ENCODE assay signal across 15 cellular contexts in genomic region chr16:56107944-56108583, GRCh38.
DNase-seq lines count a peak whose midpoint lies in the region; ATAC-seq and TF ChIP-seq lines count a peak whose summit lies in the region.
"Had no signal": no experiment of that assay in that cellular context is flagged by ENCODE, and none has a peak within 500 bp of the region (broad histone marks: within the 10 kb centered on the region; RNA-seq: fewer than 3 reads in every experiment).

No MANE protein-coding gene starts in this region.

- H3K4me1 ChIP-seq in upper lobe of right lung (no peaks in the 10 kb centered on the region), GM23248 (ENCODE audit: insufficient read depth) (no peaks in the 10 kb centered on the region)

- no peak overlapping the region for H3K9ac ChIP-seq in GM23248

- no peak for TF ChIP-seq CTCF in upper lobe of right lung (IDR thresholded peaks at IDR 0.05)

- H3K27ac ChIP-seq in upper lobe of right lung (no peak overlapping the region), GM23248 (no peak overlapping the region)
- H3K27ac ChIP-seq: suprapubic skin had no signal

- DNase-seq in DMS79 (lab: John Stamatoyannopoulos, UW): peak; percentile 68
- peak; percentile 31 for DNase-seq in NCI-H1436 treated with DMSO at 0.1 percent for 48 hours (lab: John Stamatoyannopoulos, UW)
- peak; percentile 45 for DNase-seq in astrocyte of the hippocampus (ENCODE audit: low read depth, low spot score)
- DNase-seq in midbrain (lab: John Stamatoyannopoulos, UW): peak; percentile 77
- no peak for DNase-seq in upper lobe of right lung
- DNase-seq in GM23248: no peak
- DNase-seq in OCI-M2 (lab: John Stamatoyannopoulos, UW; ENCODE audit: unreplicated experiment): no peak
- no peak for DNase-seq in stimulated activated CD4-positive, alpha-beta T cell treated with anti-CD3 and anti-CD28 coated beads, Interleukin-15, amount 100 ng/mL, for 24 hours
- DNase-seq: activated CD4-positive, alpha-beta T cell treated with anti-CD3 and anti-CD28 coated beads for 36 hours; activated naive CD4-positive, alpha-beta T cell treated with anti-CD3 and anti-CD28 coated beads, Interleukin-2, amount 10 ng/mL, durations not matched to agents 7 days and 5 days; effector CD4-positive, alpha-beta T cell; Karpas-422; naive B cell; stimulated activated CD4-positive, alpha-beta T cell treated with anti-CD3 and anti-CD28 coated beads, Interleukin-1b, Interleukin-23, amount 100 ng/mL, for 48 hours had no signal

- H3K27me3 ChIP-seq in upper lobe of right lung (no peaks in the 10 kb centered on the region), GM23248 (replicated peaks; ENCODE audit: insufficient read depth) (no peaks in the 10 kb centered on the region)
- H3K27me3 ChIP-seq: suprapubic skin had no signal

- ATAC-seq in upper lobe of right lung: no peak
- ATAC-seq: activated CD4-positive, alpha-beta T cell treated with anti-CD3 and anti-CD28 coated beads for 36 hours had no signal

- H3K4me3 ChIP-seq in upper lobe of right lung (no peak overlapping the region), GM23248 (no peak overlapping the region)
- H3K4me3 ChIP-seq: suprapubic skin had no signal

- H2AFZ ChIP-seq in GM23248: no peak overlapping the region

- H4K20me1 ChIP-seq in GM23248 (ENCODE audit: insufficient read depth): no peaks in the 10 kb centered on the region

- no peaks in the 10 kb centered on the region for H3K79me2 ChIP-seq in GM23248 (ENCODE audit: insufficient read depth)

- no peaks in the 10 kb centered on the region for H3F3A ChIP-seq in GM23248 (ENCODE audit: insufficient read depth)

- in situ Hi-C loops in GM23248 (cut with MboI): no loop called here

- no peak overlapping the region for H3K4me2 ChIP-seq in GM23248 (ENCODE audit: unreplicated experiment)

- H3K9me2 ChIP-seq in GM23248 (ENCODE audit: insufficient read depth): no peaks in the 10 kb centered on the region

- no peaks in the 10 kb centered on the region for H3K9me3 ChIP-seq in upper lobe of right lung
- no peaks in the 10 kb centered on the region for H3K9me3 ChIP-seq in GM23248 (ENCODE audit: low read depth)
- H3K9me3 ChIP-seq: suprapubic skin had no signal

- 0 to 3% methylated on average over 2 of the region's 2 CpGs for WGBS in GM23248 (ENCODE audit: low coverage in 1 of 2, low lambda C conversion rate in 2 of 2, missing lambda C conversion rate in 2 of 2), 2 experiments

- H3K36me3 ChIP-seq in upper lobe of right lung (no peaks in the 10 kb centered on the region), GM23248 (ENCODE audit: low read depth) (no peaks in the 10 kb centered on the region)
- H3K36me3 ChIP-seq: suprapubic skin had no signal

- intact Hi-C loops in upper lobe of right lung (cut with DNase I): no loop called here

Comparison
In these comparisons a context has a peak if more than half of its experiments do, and no peak if none do; other contexts are left out.
1. DNase-seq: peak in DMS79 (single experiment), NCI-H1436 treated with DMSO at 0.1 percent for 48 hours (single experiment), astrocyte of the hippocampus (single experiment) and midbrain (single experiment); none in upper lobe of right lung (single experiment), GM23248 (single experiment), OCI-M2 (single experiment) and stimulated activated CD4-positive, alpha-beta T cell treated with anti-CD3 and anti-CD28 coated beads, Interleukin-15, amount 100 ng/mL, for 24 hours (single experiment).